In the genomic region with DNA sequence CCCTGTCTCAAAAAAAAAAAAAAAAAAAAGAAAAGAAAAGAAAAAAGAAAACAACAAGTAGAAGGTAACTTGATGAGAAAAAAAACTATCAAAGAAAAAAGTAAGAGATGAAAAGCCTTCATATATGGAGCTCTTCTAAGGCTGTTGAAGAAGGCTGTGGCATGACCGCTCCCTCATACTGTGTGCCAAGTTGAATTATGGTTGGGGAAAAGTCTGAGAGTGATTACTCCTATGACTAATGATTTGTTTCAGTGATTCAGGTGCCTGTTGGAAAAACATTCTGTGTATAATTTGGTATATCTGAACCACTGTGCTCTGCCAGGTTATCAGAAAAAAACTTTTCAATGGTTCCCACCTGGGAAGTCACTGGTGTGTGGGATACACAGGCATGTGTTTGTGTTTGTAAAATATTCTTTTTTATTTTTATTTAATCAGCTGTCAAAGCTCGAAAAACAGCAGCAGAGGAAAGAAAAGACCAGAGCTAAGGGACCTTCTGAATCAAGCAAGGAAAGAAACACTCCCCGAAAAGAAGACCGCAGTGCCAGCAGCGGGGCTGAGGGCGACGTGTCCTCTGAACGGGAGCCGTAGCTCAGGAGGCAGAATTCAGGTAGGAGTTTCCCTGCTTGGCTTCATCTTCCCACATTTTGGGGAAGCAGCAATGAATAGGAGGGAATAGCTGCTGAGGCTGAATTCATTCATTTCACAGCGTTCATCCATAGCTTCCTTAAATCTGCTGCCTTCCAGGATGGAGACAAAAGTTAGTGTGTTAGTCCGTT, we compare ENCODE assay signal across 18 cellular contexts.
DNase-seq lines count a peak whose midpoint lies in the region; ATAC-seq, FAIRE-seq and TF ChIP-seq lines count a peak whose summit lies in the region.
"Had no signal": no experiment of that assay in that cellular context is flagged by ENCODE, and none has a peak within 500 bp of the region (broad histone marks: within the 10 kb centered on the region; RNA-seq: fewer than 3 reads in every experiment).

No MANE protein-coding gene starts in this region.

- no peaks in the 10 kb centered on the region for H3K36me3 ChIP-seq in MG63

- DNase-seq in A172 (ENCODE audit: low spot score) = peak; percentile 55
- peak; percentile 4 for DNase-seq in MG63
- peak; percentile 13 for DNase-seq in astrocyte of the hippocampus (ENCODE audit: low read depth, low spot score)
- peak; percentile 9 for DNase-seq in fibroblast of the aortic adventitia (ENCODE audit: low read depth)
- no peak for DNase-seq in DMS153 (lab: John Stamatoyannopoulos, UW)
- DNase-seq in D721Med (ENCODE audit: insufficient read length, low spot score) = no peak
- DNase-seq: Calu3; CD4-positive, alpha-beta T cell; H9; Kasumi-1; NCI-H1105 treated with DMSO at 0.1 percent for 48 hours; NCI-H1694; NCI-H2081 treated with DMSO at 0.1 percent for 48 hours; NCI-H748 treated with DMSO at 0.1 percent for 48 hours; NK-92 treated with Interleukin-12 subunit alpha and Interleukin-12 subunit beta, amount 100 ng/mL, for 24 hours had no signal

- H3K4me3 ChIP-seq in MG63 (no peak overlapping the region), fibroblast of the aortic adventitia (ENCODE audit: low read depth, low read length) (no peak overlapping the region)

- no peaks in the 10 kb centered on the region for H3K9me3 ChIP-seq in MG63

- ATAC-seq in HG02678 (IDR thresholded peaks at IDR 0.05; ENCODE audit: unreplicated experiment) (no peak), HG03280 (IDR thresholded peaks at IDR 0.05; ENCODE audit: unreplicated experiment) (no peak)

- TF ChIP-seq CTCF in fibroblast of the aortic adventitia (IDR thresholded peaks at IDR 0.05; ENCODE audit: insufficient read depth, low read length) (no peak), D721Med (IDR thresholded peaks at IDR 0.05; ENCODE audit: insufficient read depth, missing control alignments) (no peak)

- no peaks in the 10 kb centered on the region for H3K27me3 ChIP-seq in MG63

- no peak for FAIRE-seq in D721Med (lab: Jason Lieb, UNC)
- FAIRE-seq: A204.1 had no signal

Comparison
In these comparisons a context has a peak if more than half of its experiments do, and no peak if none do; other contexts are left out.
1. DNase-seq: peak in A172 (single experiment), MG63 (single experiment), astrocyte of the hippocampus (single experiment) and fibroblast of the aortic adventitia (single experiment); none in DMS153 (single experiment) and D721Med (single experiment).